Comparison of ENCODE assay signal across 26 cellular contexts in genomic region chr14:96727490-96727889, GRCh38.
"Had no signal": no experiment of that assay in that cellular context is flagged by ENCODE, and none has a peak within 500 bp of the region (broad histone marks: within the 10 kb centered on the region; RNA-seq: fewer than 3 reads in every experiment).

No MANE protein-coding gene starts in this region.

- H3K9me3 Mint-ChIP-seq: activated naive CD4-positive, alpha-beta T cell treated with anti-CD3 and anti-CD28 coated beads, Interleukin-2, amount 10 ng/mL, durations not matched to agents 7 days and 5 days; activated naive CD8-positive, alpha-beta T cell treated with anti-CD3 and anti-CD28 coated beads, Interleukin-2, amount 10 ng/mL, durations not matched to agents 7 days and 5 days had no signal

- DNase-seq: activated CD4-positive, alpha-beta T cell treated with anti-CD3 and anti-CD28 coated beads for 4 hours; activated CD4-positive, alpha-beta T cell treated with anti-CD3 and anti-CD28 coated beads, Interleukin-2, amount 50 U/mL, for 4 hours; activated effector memory CD4-positive, alpha-beta T cell treated with anti-CD3 and anti-CD28 coated beads, Interleukin-2, amount 50 U/mL, for 16 hours; activated naive CD4-positive, alpha-beta T cell treated with anti-CD3 and anti-CD28 coated beads, Interleukin-2, amount 10 ng/mL, durations not matched to agents 7 days and 5 days; activated naive CD8-positive, alpha-beta T cell treated with anti-CD3 and anti-CD28 coated beads, Interleukin-2, amount 10 ng/mL, durations not matched to agents 7 days and 5 days; activated T-cell treated with anti-CD3 and anti-CD28 coated beads for 4 hours; cerebellar nuclear complex; colonic mucosa; dorsolateral prefrontal cortex; effector memory CD4-positive, alpha-beta T cell; left ventricle myocardium superior; mammary epithelial cell; naive B cell; occipital lobe; psoas muscle; stimulated activated CD4-positive, alpha-beta T cell treated with anti-CD3 and anti-CD28 coated beads, Interleukin-15, amount 100 ng/mL, for 24 hours; stimulated activated naive CD4-positive, alpha-beta T cell treated with Interleukin-2 at 50 U/mL for 16 hours; transverse colon had no signal

- ATAC-seq: left ventricle myocardium superior, psoas muscle had no signal

- H3K36me3 Mint-ChIP-seq: activated naive CD4-positive, alpha-beta T cell treated with anti-CD3 and anti-CD28 coated beads, Interleukin-2, amount 10 ng/mL, durations not matched to agents 7 days and 5 days; activated naive CD8-positive, alpha-beta T cell treated with anti-CD3 and anti-CD28 coated beads, Interleukin-2, amount 10 ng/mL, durations not matched to agents 7 days and 5 days; mesothelial cell of epicardium had no signal

- H3K4me1 Mint-ChIP-seq: activated naive CD4-positive, alpha-beta T cell treated with anti-CD3 and anti-CD28 coated beads, Interleukin-2, amount 10 ng/mL, durations not matched to agents 7 days and 5 days; activated naive CD8-positive, alpha-beta T cell treated with anti-CD3 and anti-CD28 coated beads, Interleukin-2, amount 10 ng/mL, durations not matched to agents 7 days and 5 days; mesothelial cell of epicardium had no signal

- H3K4me3 ChIP-seq: ascending aorta, cardiac muscle cell, colonic mucosa, dorsolateral prefrontal cortex, psoas muscle, smooth muscle cell, transverse colon had no signal

- H3K27ac Mint-ChIP-seq: activated naive CD4-positive, alpha-beta T cell treated with anti-CD3 and anti-CD28 coated beads, Interleukin-2, amount 10 ng/mL, durations not matched to agents 7 days and 5 days; activated naive CD8-positive, alpha-beta T cell treated with anti-CD3 and anti-CD28 coated beads, Interleukin-2, amount 10 ng/mL, durations not matched to agents 7 days and 5 days; brain; mesothelial cell of epicardium had no signal

- H3K36me3 ChIP-seq: ascending aorta, cardiac muscle cell, colonic mucosa, transverse colon had no signal

- H3K4me2 ChIP-seq: smooth muscle cell had no signal

- H3K9ac ChIP-seq: parathyroid adenoma had no signal

- H2AFZ ChIP-seq: parathyroid adenoma had no signal

- H3K4me1 ChIP-seq: ascending aorta, colonic mucosa, parathyroid adenoma, psoas muscle, transverse colon had no signal

- H3K4me3 Mint-ChIP-seq: activated naive CD4-positive, alpha-beta T cell treated with anti-CD3 and anti-CD28 coated beads, Interleukin-2, amount 10 ng/mL, durations not matched to agents 7 days and 5 days; activated naive CD8-positive, alpha-beta T cell treated with anti-CD3 and anti-CD28 coated beads, Interleukin-2, amount 10 ng/mL, durations not matched to agents 7 days and 5 days; brain; mesothelial cell of epicardium had no signal

- H3K79me2 ChIP-seq: parathyroid adenoma had no signal

- FAIRE-seq: frontal cortex, urothelium cell line had no signal

- H3K27ac ChIP-seq: ascending aorta, cardiac muscle cell, colonic mucosa, dorsolateral prefrontal cortex, parathyroid adenoma, psoas muscle, transverse colon had no signal

- H3K27me3 ChIP-seq: ascending aorta, cardiac muscle cell, colonic mucosa had no signal

- H3K9me3 ChIP-seq: colonic mucosa, psoas muscle, transverse colon had no signal
